In the genomic region with DNA sequence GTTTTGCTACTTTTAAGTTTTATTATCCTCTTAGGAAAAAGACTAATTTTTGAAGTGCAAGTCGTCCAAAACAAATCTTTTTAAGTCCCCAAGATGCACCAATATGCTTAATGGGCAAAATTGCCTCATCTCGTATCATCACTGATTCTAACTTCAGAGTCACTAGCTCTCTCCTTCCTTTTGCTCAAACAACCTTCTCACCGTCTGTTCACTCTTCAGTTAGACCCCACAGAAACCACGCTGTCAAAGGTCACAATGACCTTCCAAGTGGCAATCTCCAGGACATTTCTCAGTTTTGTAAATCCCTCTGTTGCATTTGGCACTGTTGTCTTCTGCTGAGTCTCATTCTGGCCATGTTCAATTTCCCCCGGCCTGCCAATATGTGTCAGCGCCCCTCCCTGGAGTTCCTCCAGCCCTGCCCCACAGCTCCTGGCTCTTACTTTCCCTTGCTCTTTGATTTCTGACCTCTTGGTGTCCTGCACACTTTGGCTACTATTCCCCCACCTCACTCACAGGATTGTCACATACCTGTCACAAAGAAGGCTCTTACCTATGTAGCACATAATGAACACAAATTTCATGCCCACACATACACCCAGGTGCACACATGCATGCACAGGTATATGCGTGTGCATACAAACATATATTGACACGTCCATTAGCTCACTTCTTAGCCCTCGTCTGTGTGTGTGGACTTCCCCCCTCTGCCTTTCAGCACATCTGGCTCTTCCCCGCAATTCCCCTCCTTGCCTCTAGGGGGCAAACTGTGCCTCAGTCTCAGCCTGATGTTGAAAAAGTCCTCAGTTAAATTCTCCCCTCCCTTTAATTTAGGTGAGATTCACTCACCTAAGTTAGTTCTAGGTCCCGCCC, we compare ENCODE assay signal across 8 cellular contexts.
DNase-seq lines count a peak whose midpoint lies in the region; ATAC-seq and TF ChIP-seq lines count a peak whose summit lies in the region.

No MANE protein-coding gene starts in this region.

- TF ChIP-seq CTCF in RWPE2 (IDR thresholded peaks at IDR 0.05; ENCODE audit: poor library complexity, severe bottlenecking), result peak; percentile 40

- no peaks in the 10 kb centered on the region for H3K4me1 ChIP-seq in RWPE2 (ENCODE audit: insufficient read depth, poor library complexity, severe bottlenecking)
- H3K4me1 ChIP-seq in iPS DF 6.9 (ENCODE audit: control insufficient read depth, insufficient read depth, low read length), result peaks cover 3% of the 10 kb centered on the region; the same call in 1 of the 2 replicates

- DNase-seq in A172 (ENCODE audit: low spot score), result peak; percentile 36
- DNase-seq in RWPE2 (ENCODE audit: low spot score), result no peak
- peak; percentile 29 for DNase-seq in activated gamma-delta T cell treated with anti-CD3 and anti-CD28 coated beads, Interleukin-2, amount 50 U/mL, for 16 hours (ENCODE audit: low read depth)
- DNase-seq in iPS DF 6.9 (ENCODE audit: low read depth, low spot score), result peak; percentile 37
- DNase-seq in stimulated activated CD4-positive, alpha-beta T cell treated with anti-CD3 and anti-CD28 coated beads, Interleukin-4, amount 100 ng/mL, for 24 hours, result peak; percentile 66
- DNase-seq in occipital lobe (lab: John Stamatoyannopoulos, UW), result no peak

- H3K36me3 ChIP-seq in RWPE2 (ENCODE audit: low read depth), result no peaks in the 10 kb centered on the region
- no peaks in the 10 kb centered on the region for H3K36me3 ChIP-seq in iPS DF 6.9 (ENCODE audit: control insufficient read depth, insufficient read depth, low read length)

- H3K4me3 ChIP-seq in RWPE2 (ENCODE audit: severe bottlenecking), result no peak overlapping the region
- H3K4me3 ChIP-seq in iPS DF 6.9 (ENCODE audit: low read length), result no peak overlapping the region

- H3K9me3 ChIP-seq in RWPE2 (ENCODE audit: severe bottlenecking) (no peaks in the 10 kb centered on the region), iPS DF 6.9 (ENCODE audit: control insufficient read depth, insufficient read depth, low read length) (no peaks in the 10 kb centered on the region)

- H3K27ac ChIP-seq in RWPE2 (ENCODE audit: poor library complexity, severe bottlenecking) (no peak overlapping the region), iPS DF 6.9 (ENCODE audit: low read length) (no peak overlapping the region)

- ATAC-seq in GM18517 (IDR thresholded peaks at IDR 0.05; ENCODE audit: unreplicated experiment) (peak; percentile 62), HG03066 (IDR thresholded peaks at IDR 0.05; ENCODE audit: low read depth, unreplicated experiment) (peak; percentile 75), RWPE2 (ENCODE audit: low read depth) (no peak)

- H3K27me3 ChIP-seq in RWPE2 (ENCODE audit: insufficient read depth, poor library complexity, severe bottlenecking) (no peaks in the 10 kb centered on the region), iPS DF 6.9 (ENCODE audit: control insufficient read depth, insufficient read depth, low read length) (no peaks in the 10 kb centered on the region)

- WGBS in iPS DF 6.9 (ENCODE audit: insufficient coverage, insufficient read length), result no CpG with 5 or more reads among the region's 11 CpGs

Comparison
In these comparisons a context has a peak if more than half of its experiments do, and no peak if none do; other contexts are left out.
1. DNase-seq: peak in A172 (single experiment), activated gamma-delta T cell treated with anti-CD3 and anti-CD28 coated beads, Interleukin-2, amount 50 U/mL, for 16 hours (single experiment), iPS DF 6.9 (single experiment) and stimulated activated CD4-positive, alpha-beta T cell treated with anti-CD3 and anti-CD28 coated beads, Interleukin-4, amount 100 ng/mL, for 24 hours (single experiment); none in RWPE2 (single experiment) and occipital lobe (single experiment).